ENCODE assay signal across 8 cellular contexts in the genomic region with DNA sequence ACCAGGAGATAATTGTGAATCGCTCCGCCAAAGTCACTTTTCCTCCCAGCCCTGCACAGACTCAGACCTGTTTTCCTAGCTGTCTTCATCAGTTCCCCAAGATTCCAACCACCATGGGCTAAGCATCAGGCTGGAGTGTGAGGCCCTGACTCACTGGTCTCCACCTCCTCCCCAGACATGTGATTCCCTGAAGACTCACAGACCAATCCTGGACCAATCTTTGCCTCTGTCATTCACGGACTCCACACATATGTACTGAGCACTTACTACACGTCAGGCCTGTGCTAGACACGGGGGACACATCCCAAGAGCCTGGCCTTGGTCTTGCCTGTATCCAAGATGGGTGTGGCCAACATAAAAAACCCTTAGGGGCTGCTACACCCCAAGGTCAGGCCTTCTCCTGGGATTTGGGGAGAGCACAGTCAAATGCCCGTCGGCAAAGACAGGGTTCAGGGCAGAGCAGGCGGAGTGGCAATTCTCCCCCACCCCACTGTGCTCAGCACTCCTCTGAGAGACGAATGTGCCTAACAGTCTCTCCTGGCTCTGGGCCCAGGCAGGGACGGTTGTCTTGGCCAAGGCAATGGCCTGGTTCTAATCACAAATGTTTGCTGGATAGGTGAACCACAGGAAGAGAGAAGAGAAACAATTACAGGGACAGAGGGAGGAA. TPM values are rescaled to one million over a fixed set of nuclear protein-coding genes. Genes with fewer than 3 reads are reported as not detected.
DNase-seq lines count a peak whose midpoint lies in the region; ATAC-seq lines count a peak whose summit lies in the region.

No MANE protein-coding gene starts in this region.

- H3K4me3 Mint-ChIP-seq in activated CD8-positive, alpha-beta memory T cell treated with anti-CD3 and anti-CD28 coated beads, Interleukin-2, amount 10 ng/mL, durations not matched to agents 7 days and 5 days = no peak overlapping the region
- peak overlapping the region; percentile 74 for H3K4me3 Mint-ChIP-seq in activated CD4-positive, alpha-beta memory T cell treated with anti-CD3 and anti-CD28 coated beads, Interleukin-2, amount 10 ng/mL, durations not matched to agents 7 days and 5 days

- ATAC-seq in activated CD8-positive, alpha-beta memory T cell treated with anti-CD3 and anti-CD28 coated beads, Interleukin-2, amount 10 ng/mL, durations not matched to agents 7 days and 5 days = no peak
- no peak for ATAC-seq in GM21717 (IDR thresholded peaks at IDR 0.05; ENCODE audit: unreplicated experiment)

- peaks cover 3% of the 10 kb centered on the region for H3K36me3 Mint-ChIP-seq in activated CD8-positive, alpha-beta memory T cell treated with anti-CD3 and anti-CD28 coated beads, Interleukin-2, amount 10 ng/mL, durations not matched to agents 7 days and 5 days
- peaks cover 36% of the 10 kb centered on the region for H3K36me3 Mint-ChIP-seq in activated CD4-positive, alpha-beta memory T cell treated with anti-CD3 and anti-CD28 coated beads, Interleukin-2, amount 10 ng/mL, durations not matched to agents 7 days and 5 days (ENCODE audit: low read depth)

- CTCF ChIA-PET in activated CD8-positive, alpha-beta memory T cell treated with anti-CD3 and anti-CD28 coated beads, Interleukin-2, amount 10 ng/mL, durations not matched to agents 7 days and 5 days (lab: Charles Lee) = interaction anchor here (1.2 to 7.6 kb wide), 3 partner anchors 15 to 148 kb away, joined by 3 to 47 read pairs (median 5); no protein-coding TSS in a partner anchor
- CTCF ChIA-PET in activated CD4-positive, alpha-beta memory T cell treated with anti-CD3 and anti-CD28 coated beads, Interleukin-2, amount 10 ng/mL, durations not matched to agents 7 days and 5 days (lab: Charles Lee) = interaction anchor here (1.6 to 1.8 kb wide), 2 partner anchors 12 to 66 kb away, joined by 5 to 7 read pairs; a partner anchor contains a TSS

- H3K4me1 Mint-ChIP-seq in activated CD8-positive, alpha-beta memory T cell treated with anti-CD3 and anti-CD28 coated beads, Interleukin-2, amount 10 ng/mL, durations not matched to agents 7 days and 5 days = peaks cover 89% of the 10 kb centered on the region
- H3K4me1 Mint-ChIP-seq in activated CD4-positive, alpha-beta memory T cell treated with anti-CD3 and anti-CD28 coated beads, Interleukin-2, amount 10 ng/mL, durations not matched to agents 7 days and 5 days = peaks cover 93% of the 10 kb centered on the region

- no peaks in the 10 kb centered on the region for H3K9me3 Mint-ChIP-seq in activated CD8-positive, alpha-beta memory T cell treated with anti-CD3 and anti-CD28 coated beads, Interleukin-2, amount 10 ng/mL, durations not matched to agents 7 days and 5 days (ENCODE audit: low read depth)
- H3K9me3 Mint-ChIP-seq in activated CD4-positive, alpha-beta memory T cell treated with anti-CD3 and anti-CD28 coated beads, Interleukin-2, amount 10 ng/mL, durations not matched to agents 7 days and 5 days = no peaks in the 10 kb centered on the region

- H3K27me3 Mint-ChIP-seq in activated CD8-positive, alpha-beta memory T cell treated with anti-CD3 and anti-CD28 coated beads, Interleukin-2, amount 10 ng/mL, durations not matched to agents 7 days and 5 days = no peaks in the 10 kb centered on the region
- no peaks in the 10 kb centered on the region for H3K27me3 Mint-ChIP-seq in activated CD4-positive, alpha-beta memory T cell treated with anti-CD3 and anti-CD28 coated beads, Interleukin-2, amount 10 ng/mL, durations not matched to agents 7 days and 5 days

- DNase-seq in activated CD8-positive, alpha-beta memory T cell treated with anti-CD3 and anti-CD28 coated beads, Interleukin-2, amount 10 ng/mL, durations not matched to agents 7 days and 5 days = no peak
- DNase-seq in activated CD8-positive, alpha-beta memory T cell treated with anti-CD3 and anti-CD28 coated beads, Interleukin-2, amount 50 U/mL, for 48 hours = no peak
- DNase-seq in activated CD4-positive, alpha-beta memory T cell treated with anti-CD3 and anti-CD28 coated beads, Interleukin-2, amount 10 ng/mL, durations not matched to agents 7 days and 5 days = no peak
- DNase-seq in globus pallidus (ENCODE audit: low spot score) (peak; percentile 50), renal cortical epithelial cell (ENCODE audit: low read depth) (peak; percentile 76)
- DNase-seq in activated effector memory CD4-positive, alpha-beta T cell treated with Interleukin-2 at 50 U/mL for 16 hours = no peak
- no peak for DNase-seq in effector CD8-positive, alpha-beta T cell (lab: John Stamatoyannopoulos, UW)

- H3K27ac Mint-ChIP-seq in activated CD8-positive, alpha-beta memory T cell treated with anti-CD3 and anti-CD28 coated beads, Interleukin-2, amount 10 ng/mL, durations not matched to agents 7 days and 5 days = peak overlapping the region; percentile 90
- peak overlapping the region; percentile 93 for H3K27ac Mint-ChIP-seq in activated CD4-positive, alpha-beta memory T cell treated with anti-CD3 and anti-CD28 coated beads, Interleukin-2, amount 10 ng/mL, durations not matched to agents 7 days and 5 days

- POLR2A ChIA-PET in activated CD4-positive, alpha-beta memory T cell treated with anti-CD3 and anti-CD28 coated beads, Interleukin-2, amount 10 ng/mL, durations not matched to agents 7 days and 5 days (lab: Charles Lee) = interaction anchor here (2.0 to 15.3 kb wide), 5 partner anchors 8 to 57 kb away, joined by 5 to 465 read pairs (median 29); a partner anchor contains a TSS

RNA-seq across cellular contexts. Expression of a gene that starts 11.9 kb away (rescaled TPM):
- 100 to 1,000 TPM in 1 of 2 experiments, 10 to 100 TPM in 1; 60.8 to 116 TPM for total RNA-seq in activated CD8-positive, alpha-beta memory T cell treated with anti-CD3 and anti-CD28 coated beads, Interleukin-2, amount 10 ng/mL, durations not matched to agents 7 days and 5 days
- 100 to 1,000 TPM; 212 to 218 TPM for total RNA-seq in activated CD4-positive, alpha-beta memory T cell treated with anti-CD3 and anti-CD28 coated beads, Interleukin-2, amount 10 ng/mL, durations not matched to agents 7 days and 5 days
- total RNA-seq in renal cortical epithelial cell = 5.0 and 39.1 TPM in 2 replicates

RNA-seq across cellular contexts. Expression of a gene that starts 31.2 kb away (rescaled TPM):
- 10 to 100 TPM; 51.4 to 53.5 TPM for total RNA-seq in activated CD8-positive, alpha-beta memory T cell treated with anti-CD3 and anti-CD28 coated beads, Interleukin-2, amount 10 ng/mL, durations not matched to agents 7 days and 5 days
- total RNA-seq in activated CD4-positive, alpha-beta memory T cell treated with anti-CD3 and anti-CD28 coated beads, Interleukin-2, amount 10 ng/mL, durations not matched to agents 7 days and 5 days = 10 to 100 TPM; 48.2 TPM
- total RNA-seq in renal cortical epithelial cell = 6.4 and 7.1 TPM in 2 replicates

RNA-seq across cellular contexts. Expression of a gene that starts 38.3 kb away (rescaled TPM):
- 1 to 10 TPM; 1.8 to 2.6 TPM for total RNA-seq in activated CD8-positive, alpha-beta memory T cell treated with anti-CD3 and anti-CD28 coated beads, Interleukin-2, amount 10 ng/mL, durations not matched to agents 7 days and 5 days
- total RNA-seq in activated CD4-positive, alpha-beta memory T cell treated with anti-CD3 and anti-CD28 coated beads, Interleukin-2, amount 10 ng/mL, durations not matched to agents 7 days and 5 days = 1 to 10 TPM; 1.5 to 1.9 TPM
- total RNA-seq in renal cortical epithelial cell = 0.65 and 2.1 TPM in 2 replicates

RNA-seq across cellular contexts. Expression of a gene that starts 52.0 kb away (rescaled TPM):
- 10 to 100 TPM; 64.7 to 71.4 TPM for total RNA-seq in activated CD8-positive, alpha-beta memory T cell treated with anti-CD3 and anti-CD28 coated beads, Interleukin-2, amount 10 ng/mL, durations not matched to agents 7 days and 5 days
- total RNA-seq in activated CD4-positive, alpha-beta memory T cell treated with anti-CD3 and anti-CD28 coated beads, Interleukin-2, amount 10 ng/mL, durations not matched to agents 7 days and 5 days = 10 to 100 TPM; 19.4 to 21.5 TPM
- 31.8 and 33.0 TPM in 2 replicates for total RNA-seq in renal cortical epithelial cell

Comparison
In these comparisons a context has a peak if more than half of its experiments do, and no peak if none do; other contexts are left out.
1. DNase-seq: peak in globus pallidus (single experiment) and renal cortical epithelial cell (single experiment); none in activated CD8-positive, alpha-beta memory T cell treated with anti-CD3 and anti-CD28 coated beads, Interleukin-2, amount 10 ng/mL, durations not matched to agents 7 days and 5 days (single experiment), activated CD8-positive, alpha-beta memory T cell treated with anti-CD3 and anti-CD28 coated beads, Interleukin-2, amount 50 U/mL, for 48 hours (single experiment), activated CD4-positive, alpha-beta memory T cell treated with anti-CD3 and anti-CD28 coated beads, Interleukin-2, amount 10 ng/mL, durations not matched to agents 7 days and 5 days (single experiment), activated effector memory CD4-positive, alpha-beta T cell treated with Interleukin-2 at 50 U/mL for 16 hours (single experiment) and effector CD8-positive, alpha-beta T cell (single experiment).